Comparison of ENCODE assay signal across 1 cellular context in the genomic region with DNA sequence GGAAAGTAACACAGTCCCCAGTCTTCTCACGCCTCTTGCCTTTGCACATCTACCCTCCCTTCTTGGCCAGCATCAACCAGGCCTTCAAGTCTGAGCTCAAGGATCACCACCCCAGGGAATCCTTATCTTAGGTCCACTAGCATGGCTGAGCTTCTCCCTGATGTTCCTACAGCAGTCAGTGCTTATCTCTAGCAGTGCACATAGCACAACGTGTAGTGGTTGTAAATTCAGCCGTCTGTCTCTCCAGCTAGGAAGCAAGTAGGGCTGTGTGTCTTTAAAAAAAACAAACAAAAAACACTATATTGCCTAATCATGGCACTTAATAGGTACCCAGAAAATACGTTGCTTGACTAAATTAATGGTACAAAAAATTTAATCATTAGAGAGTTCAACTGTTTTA.
TF ChIP-seq lines count a peak whose summit lies in the region.

No MANE protein-coding gene starts in this region.

TF ChIP-seq in K562, 482 proteins besides CTCF, POLR2A, EP300 and RAD21 (continued from another document and continues in another):
- TF ChIP-seq, protein P1, sequence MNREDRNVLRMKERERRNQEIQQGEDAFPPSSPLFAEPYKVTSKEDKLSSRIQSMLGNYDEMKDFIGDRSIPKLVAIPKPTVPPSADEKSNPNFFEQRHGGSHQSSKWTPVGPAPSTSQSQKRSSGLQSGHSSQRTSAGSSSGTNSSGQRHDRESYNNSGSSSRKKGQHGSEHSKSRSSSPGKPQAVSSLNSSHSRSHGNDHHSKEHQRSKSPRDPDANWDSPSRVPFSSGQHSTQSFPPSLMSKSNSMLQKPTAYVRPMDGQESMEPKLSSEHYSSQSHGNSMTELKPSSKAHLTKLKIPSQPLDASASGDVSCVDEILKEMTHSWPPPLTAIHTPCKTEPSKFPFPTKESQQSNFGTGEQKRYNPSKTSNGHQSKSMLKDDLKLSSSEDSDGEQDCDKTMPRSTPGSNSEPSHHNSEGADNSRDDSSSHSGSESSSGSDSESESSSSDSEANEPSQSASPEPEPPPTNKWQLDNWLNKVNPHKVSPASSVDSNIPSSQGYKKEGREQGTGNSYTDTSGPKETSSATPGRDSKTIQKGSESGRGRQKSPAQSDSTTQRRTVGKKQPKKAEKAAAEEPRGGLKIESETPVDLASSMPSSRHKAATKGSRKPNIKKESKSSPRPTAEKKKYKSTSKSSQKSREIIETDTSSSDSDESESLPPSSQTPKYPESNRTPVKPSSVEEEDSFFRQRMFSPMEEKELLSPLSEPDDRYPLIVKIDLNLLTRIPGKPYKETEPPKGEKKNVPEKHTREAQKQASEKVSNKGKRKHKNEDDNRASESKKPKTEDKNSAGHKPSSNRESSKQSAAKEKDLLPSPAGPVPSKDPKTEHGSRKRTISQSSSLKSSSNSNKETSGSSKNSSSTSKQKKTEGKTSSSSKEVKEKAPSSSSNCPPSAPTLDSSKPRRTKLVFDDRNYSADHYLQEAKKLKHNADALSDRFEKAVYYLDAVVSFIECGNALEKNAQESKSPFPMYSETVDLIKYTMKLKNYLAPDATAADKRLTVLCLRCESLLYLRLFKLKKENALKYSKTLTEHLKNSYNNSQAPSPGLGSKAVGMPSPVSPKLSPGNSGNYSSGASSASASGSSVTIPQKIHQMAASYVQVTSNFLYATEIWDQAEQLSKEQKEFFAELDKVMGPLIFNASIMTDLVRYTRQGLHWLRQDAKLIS (CRISPR knock-in tag; IDR thresholded peaks at IDR 0.05), result no peak
- TF ChIP-seq BHLHE40 (IDR thresholded peaks at IDR 0.05; ENCODE audit: low read length), result peak; percentile 53; the same call in 1 of the 2 replicates
- TF ChIP-seq, protein P2, sequence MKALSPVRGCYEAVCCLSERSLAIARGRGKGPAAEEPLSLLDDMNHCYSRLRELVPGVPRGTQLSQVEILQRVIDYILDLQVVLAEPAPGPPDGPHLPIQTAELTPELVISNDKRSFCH (CRISPR knock-in tag; IDR thresholded peaks at IDR 0.05), result no peak
- TF ChIP-seq, protein P2 (tag; IDR thresholded peaks at IDR 0.05), result 0 out of 2 replicates have a peak, but pooled peaks have one; percentile 17
- TF ChIP-seq, protein P3, sequence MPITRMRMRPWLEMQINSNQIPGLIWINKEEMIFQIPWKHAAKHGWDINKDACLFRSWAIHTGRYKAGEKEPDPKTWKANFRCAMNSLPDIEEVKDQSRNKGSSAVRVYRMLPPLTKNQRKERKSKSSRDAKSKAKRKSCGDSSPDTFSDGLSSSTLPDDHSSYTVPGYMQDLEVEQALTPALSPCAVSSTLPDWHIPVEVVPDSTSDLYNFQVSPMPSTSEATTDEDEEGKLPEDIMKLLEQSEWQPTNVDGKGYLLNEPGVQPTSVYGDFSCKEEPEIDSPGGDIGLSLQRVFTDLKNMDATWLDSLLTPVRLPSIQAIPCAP (CRISPR knock-in tag; IDR thresholded peaks at IDR 0.05; ENCODE audit: borderline replicate concordance), result no peak
- TF ChIP-seq PTBP1 (IDR thresholded peaks at IDR 0.05; ENCODE audit: low read depth, low read length), result no peak
- TF ChIP-seq BMI1 (IDR thresholded peaks at IDR 0.05; ENCODE audit: low read length), result no peak
- TF ChIP-seq LCOR (CRISPR knock-in tag; IDR thresholded peaks at IDR 0.05), result no peak
- TF ChIP-seq, protein P4, sequence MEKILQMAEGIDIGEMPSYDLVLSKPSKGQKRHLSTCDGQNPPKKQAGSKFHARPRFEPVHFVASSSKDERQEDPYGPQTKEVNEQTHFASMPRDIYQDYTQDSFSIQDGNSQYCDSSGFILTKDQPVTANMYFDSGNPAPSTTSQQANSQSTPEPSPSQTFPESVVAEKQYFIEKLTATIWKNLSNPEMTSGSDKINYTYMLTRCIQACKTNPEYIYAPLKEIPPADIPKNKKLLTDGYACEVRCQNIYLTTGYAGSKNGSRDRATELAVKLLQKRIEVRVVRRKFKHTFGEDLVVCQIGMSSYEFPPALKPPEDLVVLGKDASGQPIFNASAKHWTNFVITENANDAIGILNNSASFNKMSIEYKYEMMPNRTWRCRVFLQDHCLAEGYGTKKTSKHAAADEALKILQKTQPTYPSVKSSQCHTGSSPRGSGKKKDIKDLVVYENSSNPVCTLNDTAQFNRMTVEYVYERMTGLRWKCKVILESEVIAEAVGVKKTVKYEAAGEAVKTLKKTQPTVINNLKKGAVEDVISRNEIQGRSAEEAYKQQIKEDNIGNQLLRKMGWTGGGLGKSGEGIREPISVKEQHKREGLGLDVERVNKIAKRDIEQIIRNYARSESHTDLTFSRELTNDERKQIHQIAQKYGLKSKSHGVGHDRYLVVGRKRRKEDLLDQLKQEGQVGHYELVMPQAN (IDR thresholded peaks at IDR 0.05; ENCODE audit: borderline replicate concordance), result no peak
- no peak for TF ChIP-seq HOXB6 (CRISPR knock-in tag; IDR thresholded peaks at IDR 0.05; ENCODE audit: borderline replicate concordance)
- TF ChIP-seq POLR2H (tag; IDR thresholded peaks at IDR 0.05; ENCODE audit: low read depth), result no peak
- TF ChIP-seq TAL1 (IDR thresholded peaks at IDR 0.05), result peak; percentile 91
- no peak for TF ChIP-seq MAFF (IDR thresholded peaks at IDR 0.05; ENCODE audit: low read length)
- TF ChIP-seq, protein P5, sequence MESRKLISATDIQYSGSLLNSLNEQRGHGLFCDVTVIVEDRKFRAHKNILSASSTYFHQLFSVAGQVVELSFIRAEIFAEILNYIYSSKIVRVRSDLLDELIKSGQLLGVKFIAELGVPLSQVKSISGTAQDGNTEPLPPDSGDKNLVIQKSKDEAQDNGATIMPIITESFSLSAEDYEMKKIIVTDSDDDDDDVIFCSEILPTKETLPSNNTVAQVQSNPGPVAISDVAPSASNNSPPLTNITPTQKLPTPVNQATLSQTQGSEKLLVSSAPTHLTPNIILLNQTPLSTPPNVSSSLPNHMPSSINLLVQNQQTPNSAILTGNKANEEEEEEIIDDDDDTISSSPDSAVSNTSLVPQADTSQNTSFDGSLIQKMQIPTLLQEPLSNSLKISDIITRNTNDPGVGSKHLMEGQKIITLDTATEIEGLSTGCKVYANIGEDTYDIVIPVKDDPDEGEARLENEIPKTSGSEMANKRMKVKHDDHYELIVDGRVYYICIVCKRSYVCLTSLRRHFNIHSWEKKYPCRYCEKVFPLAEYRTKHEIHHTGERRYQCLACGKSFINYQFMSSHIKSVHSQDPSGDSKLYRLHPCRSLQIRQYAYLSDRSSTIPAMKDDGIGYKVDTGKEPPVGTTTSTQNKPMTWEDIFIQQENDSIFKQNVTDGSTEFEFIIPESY (CRISPR knock-in tag; IDR thresholded peaks at IDR 0.05), result no peak
- TF ChIP-seq RBM15 (IDR thresholded peaks at IDR 0.05; ENCODE audit: insufficient read depth, low read length), result no peak
- no peak for TF ChIP-seq CEBPG (CRISPR knock-in tag; IDR thresholded peaks at IDR 0.05)
- peak; percentile 56 to 64 for TF ChIP-seq CEBPG (tag; conservative IDR thresholded peaks at IDR 0.05 in 1 of 2, IDR thresholded peaks at IDR 0.05 in 1 of 2)
- TF ChIP-seq ZNF133 (CRISPR knock-in tag; IDR thresholded peaks at IDR 0.05), result no peak
- TF ChIP-seq PHF20 (IDR thresholded peaks at IDR 0.05; ENCODE audit: partially characterized antibody), result no peak
- TF ChIP-seq FUS (optimal IDR thresholded peaks at IDR 0.05; ENCODE audit: low read depth, low read length), result no peak
- TF ChIP-seq, protein P6, sequence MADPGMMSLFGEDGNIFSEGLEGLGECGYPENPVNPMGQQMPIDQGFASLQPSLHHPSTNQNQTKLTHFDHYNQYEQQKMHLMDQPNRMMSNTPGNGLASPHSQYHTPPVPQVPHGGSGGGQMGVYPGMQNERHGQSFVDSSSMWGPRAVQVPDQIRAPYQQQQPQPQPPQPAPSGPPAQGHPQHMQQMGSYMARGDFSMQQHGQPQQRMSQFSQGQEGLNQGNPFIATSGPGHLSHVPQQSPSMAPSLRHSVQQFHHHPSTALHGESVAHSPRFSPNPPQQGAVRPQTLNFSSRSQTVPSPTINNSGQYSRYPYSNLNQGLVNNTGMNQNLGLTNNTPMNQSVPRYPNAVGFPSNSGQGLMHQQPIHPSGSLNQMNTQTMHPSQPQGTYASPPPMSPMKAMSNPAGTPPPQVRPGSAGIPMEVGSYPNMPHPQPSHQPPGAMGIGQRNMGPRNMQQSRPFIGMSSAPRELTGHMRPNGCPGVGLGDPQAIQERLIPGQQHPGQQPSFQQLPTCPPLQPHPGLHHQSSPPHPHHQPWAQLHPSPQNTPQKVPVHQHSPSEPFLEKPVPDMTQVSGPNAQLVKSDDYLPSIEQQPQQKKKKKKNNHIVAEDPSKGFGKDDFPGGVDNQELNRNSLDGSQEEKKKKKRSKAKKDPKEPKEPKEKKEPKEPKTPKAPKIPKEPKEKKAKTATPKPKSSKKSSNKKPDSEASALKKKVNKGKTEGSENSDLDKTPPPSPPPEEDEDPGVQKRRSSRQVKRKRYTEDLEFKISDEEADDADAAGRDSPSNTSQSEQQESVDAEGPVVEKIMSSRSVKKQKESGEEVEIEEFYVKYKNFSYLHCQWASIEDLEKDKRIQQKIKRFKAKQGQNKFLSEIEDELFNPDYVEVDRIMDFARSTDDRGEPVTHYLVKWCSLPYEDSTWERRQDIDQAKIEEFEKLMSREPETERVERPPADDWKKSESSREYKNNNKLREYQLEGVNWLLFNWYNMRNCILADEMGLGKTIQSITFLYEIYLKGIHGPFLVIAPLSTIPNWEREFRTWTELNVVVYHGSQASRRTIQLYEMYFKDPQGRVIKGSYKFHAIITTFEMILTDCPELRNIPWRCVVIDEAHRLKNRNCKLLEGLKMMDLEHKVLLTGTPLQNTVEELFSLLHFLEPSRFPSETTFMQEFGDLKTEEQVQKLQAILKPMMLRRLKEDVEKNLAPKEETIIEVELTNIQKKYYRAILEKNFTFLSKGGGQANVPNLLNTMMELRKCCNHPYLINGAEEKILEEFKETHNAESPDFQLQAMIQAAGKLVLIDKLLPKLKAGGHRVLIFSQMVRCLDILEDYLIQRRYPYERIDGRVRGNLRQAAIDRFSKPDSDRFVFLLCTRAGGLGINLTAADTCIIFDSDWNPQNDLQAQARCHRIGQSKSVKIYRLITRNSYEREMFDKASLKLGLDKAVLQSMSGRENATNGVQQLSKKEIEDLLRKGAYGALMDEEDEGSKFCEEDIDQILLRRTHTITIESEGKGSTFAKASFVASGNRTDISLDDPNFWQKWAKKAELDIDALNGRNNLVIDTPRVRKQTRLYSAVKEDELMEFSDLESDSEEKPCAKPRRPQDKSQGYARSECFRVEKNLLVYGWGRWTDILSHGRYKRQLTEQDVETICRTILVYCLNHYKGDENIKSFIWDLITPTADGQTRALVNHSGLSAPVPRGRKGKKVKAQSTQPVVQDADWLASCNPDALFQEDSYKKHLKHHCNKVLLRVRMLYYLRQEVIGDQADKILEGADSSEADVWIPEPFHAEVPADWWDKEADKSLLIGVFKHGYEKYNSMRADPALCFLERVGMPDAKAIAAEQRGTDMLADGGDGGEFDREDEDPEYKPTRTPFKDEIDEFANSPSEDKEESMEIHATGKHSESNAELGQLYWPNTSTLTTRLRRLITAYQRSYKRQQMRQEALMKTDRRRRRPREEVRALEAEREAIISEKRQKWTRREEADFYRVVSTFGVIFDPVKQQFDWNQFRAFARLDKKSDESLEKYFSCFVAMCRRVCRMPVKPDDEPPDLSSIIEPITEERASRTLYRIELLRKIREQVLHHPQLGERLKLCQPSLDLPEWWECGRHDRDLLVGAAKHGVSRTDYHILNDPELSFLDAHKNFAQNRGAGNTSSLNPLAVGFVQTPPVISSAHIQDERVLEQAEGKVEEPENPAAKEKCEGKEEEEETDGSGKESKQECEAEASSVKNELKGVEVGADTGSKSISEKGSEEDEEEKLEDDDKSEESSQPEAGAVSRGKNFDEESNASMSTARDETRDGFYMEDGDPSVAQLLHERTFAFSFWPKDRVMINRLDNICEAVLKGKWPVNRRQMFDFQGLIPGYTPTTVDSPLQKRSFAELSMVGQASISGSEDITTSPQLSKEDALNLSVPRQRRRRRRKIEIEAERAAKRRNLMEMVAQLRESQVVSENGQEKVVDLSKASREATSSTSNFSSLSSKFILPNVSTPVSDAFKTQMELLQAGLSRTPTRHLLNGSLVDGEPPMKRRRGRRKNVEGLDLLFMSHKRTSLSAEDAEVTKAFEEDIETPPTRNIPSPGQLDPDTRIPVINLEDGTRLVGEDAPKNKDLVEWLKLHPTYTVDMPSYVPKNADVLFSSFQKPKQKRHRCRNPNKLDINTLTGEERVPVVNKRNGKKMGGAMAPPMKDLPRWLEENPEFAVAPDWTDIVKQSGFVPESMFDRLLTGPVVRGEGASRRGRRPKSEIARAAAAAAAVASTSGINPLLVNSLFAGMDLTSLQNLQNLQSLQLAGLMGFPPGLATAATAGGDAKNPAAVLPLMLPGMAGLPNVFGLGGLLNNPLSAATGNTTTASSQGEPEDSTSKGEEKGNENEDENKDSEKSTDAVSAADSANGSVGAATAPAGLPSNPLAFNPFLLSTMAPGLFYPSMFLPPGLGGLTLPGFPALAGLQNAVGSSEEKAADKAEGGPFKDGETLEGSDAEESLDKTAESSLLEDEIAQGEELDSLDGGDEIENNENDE (IDR thresholded peaks at IDR 0.05; ENCODE audit: low read depth, low read length), result no peak
- no peak for TF ChIP-seq NR2C1 (IDR thresholded peaks at IDR 0.05)
- TF ChIP-seq NR2C1 (tag; IDR thresholded peaks at IDR 0.05), result no peak
- TF ChIP-seq RFX7 (CRISPR knock-in tag; IDR thresholded peaks at IDR 0.05), result no peak
- TF ChIP-seq, protein P7, sequence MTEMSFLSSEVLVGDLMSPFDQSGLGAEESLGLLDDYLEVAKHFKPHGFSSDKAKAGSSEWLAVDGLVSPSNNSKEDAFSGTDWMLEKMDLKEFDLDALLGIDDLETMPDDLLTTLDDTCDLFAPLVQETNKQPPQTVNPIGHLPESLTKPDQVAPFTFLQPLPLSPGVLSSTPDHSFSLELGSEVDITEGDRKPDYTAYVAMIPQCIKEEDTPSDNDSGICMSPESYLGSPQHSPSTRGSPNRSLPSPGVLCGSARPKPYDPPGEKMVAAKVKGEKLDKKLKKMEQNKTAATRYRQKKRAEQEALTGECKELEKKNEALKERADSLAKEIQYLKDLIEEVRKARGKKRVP (CRISPR knock-in tag; IDR thresholded peaks at IDR 0.05), result no peak
- TF ChIP-seq SMAD1 (IDR thresholded peaks at IDR 0.05; ENCODE audit: low read depth, low read length, partially characterized antibody), result no peak
- no peak for TF ChIP-seq HNRNPLL (IDR thresholded peaks at IDR 0.05; ENCODE audit: low read depth, low read length, poor library complexity, severe bottlenecking)
- TF ChIP-seq FOXK1 (CRISPR knock-in tag; IDR thresholded peaks at IDR 0.05; ENCODE audit: borderline replicate concordance), result no peak
- no peak for TF ChIP-seq TAF15 (IDR thresholded peaks at IDR 0.05; ENCODE audit: low read depth, low read length)
- TF ChIP-seq ZNF232 (CRISPR knock-in tag; IDR thresholded peaks at IDR 0.05), result no peak
- TF ChIP-seq DMBX1 (CRISPR knock-in tag; IDR thresholded peaks at IDR 0.05; ENCODE audit: borderline replicate concordance), result no peak
- TF ChIP-seq, protein P8, sequence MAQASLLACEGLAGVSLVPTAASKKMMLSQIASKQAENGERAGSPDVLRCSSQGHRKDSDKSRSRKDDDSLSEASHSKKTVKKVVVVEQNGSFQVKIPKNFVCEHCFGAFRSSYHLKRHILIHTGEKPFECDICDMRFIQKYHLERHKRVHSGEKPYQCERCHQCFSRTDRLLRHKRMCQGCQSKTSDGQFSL (CRISPR knock-in tag; IDR thresholded peaks at IDR 0.05), result no peak
- TF ChIP-seq, protein P8 (tag; IDR thresholded peaks at IDR 0.05), result no peak
- TF ChIP-seq, protein P9, sequence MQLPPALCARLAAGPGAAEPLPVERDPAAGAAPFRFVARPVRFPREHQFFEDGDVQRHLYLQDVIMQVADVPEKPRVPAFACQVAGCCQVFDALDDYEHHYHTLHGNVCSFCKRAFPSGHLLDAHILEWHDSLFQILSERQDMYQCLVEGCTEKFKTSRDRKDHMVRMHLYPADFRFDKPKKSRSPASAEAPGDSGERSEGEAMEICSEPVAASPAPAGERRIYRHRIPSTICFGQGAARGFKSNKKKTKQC (CRISPR knock-in tag; IDR thresholded peaks at IDR 0.05), result no peak
- no peak for TF ChIP-seq ZNF780A (CRISPR knock-in tag; IDR thresholded peaks at IDR 0.05)
